ENCODE assay signal across 1 cellular context in the genomic region with DNA sequence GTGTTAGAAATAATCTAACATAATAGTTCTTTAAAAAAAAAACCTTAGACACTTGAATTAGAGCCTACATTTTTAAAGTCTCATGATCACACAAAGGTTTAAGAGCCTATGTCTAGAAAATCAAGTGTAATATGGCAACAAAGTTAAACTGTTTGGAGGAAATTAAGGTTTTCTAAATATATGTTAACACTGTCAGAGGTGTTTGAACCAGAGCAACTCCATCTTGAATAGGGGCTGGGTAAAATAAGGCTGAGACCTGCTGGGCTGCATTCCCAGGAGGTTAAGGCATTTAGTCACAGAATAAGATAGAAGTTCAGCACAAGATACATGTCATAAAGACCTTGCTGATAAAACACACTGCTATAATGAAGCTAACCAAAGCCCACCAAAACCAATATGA.
TF ChIP-seq lines count a peak whose summit lies in the region.

No MANE protein-coding gene starts in this region.

TF ChIP-seq in GM12878, 131 proteins besides CTCF, POLR2A, EP300 and RAD21 (continued from another document):
- TF ChIP-seq, protein P1, sequence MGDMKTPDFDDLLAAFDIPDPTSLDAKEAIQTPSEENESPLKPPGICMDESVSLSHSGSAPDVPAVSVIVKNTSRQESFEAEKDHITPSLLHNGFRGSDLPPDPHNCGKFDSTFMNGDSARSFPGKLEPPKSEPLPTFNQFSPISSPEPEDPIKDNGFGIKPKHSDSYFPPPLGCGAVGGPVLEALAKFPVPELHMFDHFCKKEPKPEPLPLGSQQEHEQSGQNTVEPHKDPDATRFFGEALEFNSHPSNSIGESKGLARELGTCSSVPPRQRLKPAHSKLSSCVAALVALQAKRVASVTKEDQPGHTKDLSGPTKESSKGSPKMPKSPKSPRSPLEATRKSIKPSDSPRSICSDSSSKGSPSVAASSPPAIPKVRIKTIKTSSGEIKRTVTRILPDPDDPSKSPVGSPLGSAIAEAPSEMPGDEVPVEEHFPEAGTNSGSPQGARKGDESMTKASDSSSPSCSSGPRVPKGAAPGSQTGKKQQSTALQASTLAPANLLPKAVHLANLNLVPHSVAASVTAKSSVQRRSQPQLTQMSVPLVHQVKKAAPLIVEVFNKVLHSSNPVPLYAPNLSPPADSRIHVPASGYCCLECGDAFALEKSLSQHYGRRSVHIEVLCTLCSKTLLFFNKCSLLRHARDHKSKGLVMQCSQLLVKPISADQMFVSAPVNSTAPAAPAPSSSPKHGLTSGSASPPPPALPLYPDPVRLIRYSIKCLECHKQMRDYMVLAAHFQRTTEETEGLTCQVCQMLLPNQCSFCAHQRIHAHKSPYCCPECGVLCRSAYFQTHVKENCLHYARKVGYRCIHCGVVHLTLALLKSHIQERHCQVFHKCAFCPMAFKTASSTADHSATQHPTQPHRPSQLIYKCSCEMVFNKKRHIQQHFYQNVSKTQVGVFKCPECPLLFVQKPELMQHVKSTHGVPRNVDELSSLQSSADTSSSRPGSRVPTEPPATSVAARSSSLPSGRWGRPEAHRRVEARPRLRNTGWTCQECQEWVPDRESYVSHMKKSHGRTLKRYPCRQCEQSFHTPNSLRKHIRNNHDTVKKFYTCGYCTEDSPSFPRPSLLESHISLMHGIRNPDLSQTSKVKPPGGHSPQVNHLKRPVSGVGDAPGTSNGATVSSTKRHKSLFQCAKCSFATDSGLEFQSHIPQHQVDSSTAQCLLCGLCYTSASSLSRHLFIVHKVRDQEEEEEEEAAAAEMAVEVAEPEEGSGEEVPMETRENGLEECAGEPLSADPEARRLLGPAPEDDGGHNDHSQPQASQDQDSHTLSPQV (IDR thresholded peaks at IDR 0.05) = peak; percentile 95
- TF ChIP-seq ZNF24 (IDR thresholded peaks at IDR 0.05) (no peak), SRF (IDR thresholded peaks at IDR 0.05; ENCODE audit: low read depth in 2 of 2, low read length in 2 of 2) (no peak)
- TF ChIP-seq, protein P2, sequence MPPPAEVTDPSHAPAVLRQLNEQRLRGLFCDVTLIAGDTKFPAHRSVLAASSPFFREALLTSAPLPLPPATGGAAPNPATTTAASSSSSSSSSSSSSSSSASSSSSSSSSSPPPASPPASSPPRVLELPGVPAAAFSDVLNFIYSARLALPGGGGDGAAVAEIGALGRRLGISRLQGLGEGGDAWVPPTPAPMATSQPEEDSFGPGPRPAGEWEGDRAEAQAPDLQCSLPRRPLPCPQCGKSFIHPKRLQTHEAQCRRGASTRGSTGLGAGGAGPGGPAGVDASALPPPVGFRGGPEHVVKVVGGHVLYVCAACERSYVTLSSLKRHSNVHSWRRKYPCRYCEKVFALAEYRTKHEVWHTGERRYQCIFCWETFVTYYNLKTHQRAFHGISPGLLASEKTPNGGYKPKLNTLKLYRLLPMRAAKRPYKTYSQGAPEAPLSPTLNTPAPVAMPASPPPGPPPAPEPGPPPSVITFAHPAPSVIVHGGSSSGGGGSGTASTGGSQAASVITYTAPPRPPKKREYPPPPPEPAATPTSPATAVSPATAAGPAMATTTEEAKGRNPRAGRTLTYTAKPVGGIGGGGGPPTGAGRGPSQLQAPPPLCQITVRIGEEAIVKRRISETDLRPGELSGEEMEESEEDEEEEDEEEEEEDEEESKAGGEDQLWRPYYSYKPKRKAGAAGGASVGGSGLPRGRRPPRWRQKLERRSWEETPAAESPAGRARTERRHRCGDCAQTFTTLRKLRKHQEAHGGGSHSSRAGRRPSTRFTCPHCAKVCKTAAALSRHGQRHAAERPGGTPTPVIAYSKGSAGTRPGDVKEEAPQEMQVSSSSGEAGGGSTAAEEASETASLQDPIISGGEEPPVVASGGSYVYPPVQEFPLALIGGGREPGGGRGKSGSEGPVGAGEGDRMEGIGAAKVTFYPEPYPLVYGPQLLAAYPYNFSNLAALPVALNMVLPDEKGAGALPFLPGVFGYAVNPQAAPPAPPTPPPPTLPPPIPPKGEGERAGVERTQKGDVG (CRISPR knock-in tag; IDR thresholded peaks at IDR 0.05) = 0 out of 2 replicates have a peak, but pooled peaks have one; percentile 71
- TF ChIP-seq, protein P3, sequence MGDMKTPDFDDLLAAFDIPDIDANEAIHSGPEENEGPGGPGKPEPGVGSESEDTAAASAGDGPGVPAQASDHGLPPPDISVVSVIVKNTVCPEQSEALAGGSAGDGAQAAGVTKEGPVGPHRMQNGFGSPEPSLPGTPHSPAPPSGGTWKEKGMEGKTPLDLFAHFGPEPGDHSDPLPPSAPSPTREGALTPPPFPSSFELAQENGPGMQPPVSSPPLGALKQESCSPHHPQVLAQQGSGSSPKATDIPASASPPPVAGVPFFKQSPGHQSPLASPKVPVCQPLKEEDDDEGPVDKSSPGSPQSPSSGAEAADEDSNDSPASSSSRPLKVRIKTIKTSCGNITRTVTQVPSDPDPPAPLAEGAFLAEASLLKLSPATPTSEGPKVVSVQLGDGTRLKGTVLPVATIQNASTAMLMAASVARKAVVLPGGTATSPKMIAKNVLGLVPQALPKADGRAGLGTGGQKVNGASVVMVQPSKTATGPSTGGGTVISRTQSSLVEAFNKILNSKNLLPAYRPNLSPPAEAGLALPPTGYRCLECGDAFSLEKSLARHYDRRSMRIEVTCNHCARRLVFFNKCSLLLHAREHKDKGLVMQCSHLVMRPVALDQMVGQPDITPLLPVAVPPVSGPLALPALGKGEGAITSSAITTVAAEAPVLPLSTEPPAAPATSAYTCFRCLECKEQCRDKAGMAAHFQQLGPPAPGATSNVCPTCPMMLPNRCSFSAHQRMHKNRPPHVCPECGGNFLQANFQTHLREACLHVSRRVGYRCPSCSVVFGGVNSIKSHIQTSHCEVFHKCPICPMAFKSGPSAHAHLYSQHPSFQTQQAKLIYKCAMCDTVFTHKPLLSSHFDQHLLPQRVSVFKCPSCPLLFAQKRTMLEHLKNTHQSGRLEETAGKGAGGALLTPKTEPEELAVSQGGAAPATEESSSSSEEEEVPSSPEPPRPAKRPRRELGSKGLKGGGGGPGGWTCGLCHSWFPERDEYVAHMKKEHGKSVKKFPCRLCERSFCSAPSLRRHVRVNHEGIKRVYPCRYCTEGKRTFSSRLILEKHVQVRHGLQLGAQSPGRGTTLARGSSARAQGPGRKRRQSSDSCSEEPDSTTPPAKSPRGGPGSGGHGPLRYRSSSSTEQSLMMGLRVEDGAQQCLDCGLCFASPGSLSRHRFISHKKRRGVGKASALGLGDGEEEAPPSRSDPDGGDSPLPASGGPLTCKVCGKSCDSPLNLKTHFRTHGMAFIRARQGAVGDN (IDR thresholded peaks at IDR 0.05) = peak; percentile 76
